ENCODE assay signal across 10 cellular contexts in the genomic region with DNA sequence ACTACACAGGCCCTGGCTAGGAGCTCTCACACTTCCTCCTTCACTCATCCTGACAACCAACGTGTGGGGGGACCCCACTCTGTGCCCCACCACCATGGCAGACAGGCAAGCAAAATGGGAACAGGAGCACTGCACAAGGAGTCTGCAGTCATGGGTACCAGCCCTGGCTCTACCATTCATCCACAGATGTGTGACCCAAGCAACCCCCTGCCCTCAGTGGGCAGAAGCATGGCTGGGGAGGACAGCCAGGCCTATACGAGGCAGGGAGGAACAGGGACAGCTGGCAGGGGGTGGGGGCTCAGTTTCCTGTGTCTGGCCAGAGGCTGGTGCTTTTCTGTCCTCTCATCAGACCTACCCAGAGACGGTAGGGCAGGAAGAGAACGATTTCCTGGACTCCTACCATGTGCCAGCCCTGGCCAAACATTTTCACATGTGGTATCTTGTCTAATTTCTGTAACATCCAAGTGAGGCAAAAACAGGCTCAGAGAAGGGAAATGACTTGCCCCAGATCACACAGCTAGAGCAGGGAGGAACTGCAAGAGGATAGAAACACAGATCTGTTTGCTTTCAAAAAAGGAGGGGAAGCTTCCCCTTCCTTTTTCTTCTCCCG.
DNase-seq lines count a peak whose midpoint lies in the region; ATAC-seq and TF ChIP-seq lines count a peak whose summit lies in the region.
"Had no signal": no experiment of that assay in that cellular context is flagged by ENCODE, and none has a peak within 500 bp of the region (broad histone marks: within the 10 kb centered on the region; RNA-seq: fewer than 3 reads in every experiment).

No MANE protein-coding gene starts in this region.

- peak overlapping the region; percentile 72 for H3K27ac Mint-ChIP-seq in activated CD8-positive, alpha-beta T cell treated with anti-CD3 and anti-CD28 coated beads, Interleukin-2, amount 10 ng/mL, durations not matched to agents 7 days and 5 days
- H3K27ac Mint-ChIP-seq in natural killer cell treated with Interleukin-12 subunit alpha and Interleukin-12 subunit beta and Interleukin-15 and Interleukin-18, amount 100 ng/mL, for 72 hours, result peak overlapping the region; percentile 90 to 94

- H4K20me1 ChIP-seq in DOHH2 (ENCODE audit: control insufficient read depth, insufficient read depth, low read depth, low read length), result no peaks in the 10 kb centered on the region

- H3K27me3 ChIP-seq in DOHH2 (ENCODE audit: control insufficient read depth, low read length), result peaks cover 19% of the 10 kb centered on the region

- peaks cover 47% of the 10 kb centered on the region for H3K4me1 Mint-ChIP-seq in activated CD8-positive, alpha-beta T cell treated with anti-CD3 and anti-CD28 coated beads, Interleukin-2, amount 10 ng/mL, durations not matched to agents 7 days and 5 days (ENCODE audit: low read depth)
- peaks cover 55 to 70% of the 10 kb centered on the region in 2 donors for H3K4me1 Mint-ChIP-seq in natural killer cell treated with Interleukin-12 subunit alpha and Interleukin-12 subunit beta and Interleukin-15 and Interleukin-18, amount 100 ng/mL, for 72 hours (ENCODE audit: low read depth in 2 of 2)

- CTCF ChIA-PET in activated CD8-positive, alpha-beta T cell treated with anti-CD3 and anti-CD28 coated beads, Interleukin-2, amount 10 ng/mL, durations not matched to agents 7 days and 5 days (lab: Charles Lee), result interaction anchor here (1.1 to 3.1 kb wide), 3 partner anchors 14 to 167 kb away, joined by 3 to 8 read pairs (median 8); no protein-coding TSS in a partner anchor

- no peaks in the 10 kb centered on the region for H3K9me3 ChIP-seq in DOHH2 (ENCODE audit: control insufficient read depth, insufficient read depth, low read length)

- no peaks in the 10 kb centered on the region for H3K36me3 Mint-ChIP-seq in activated CD8-positive, alpha-beta T cell treated with anti-CD3 and anti-CD28 coated beads, Interleukin-2, amount 10 ng/mL, durations not matched to agents 7 days and 5 days (ENCODE audit: low read depth)
- no peaks in the 10 kb centered on the region for H3K36me3 Mint-ChIP-seq in natural killer cell treated with Interleukin-12 subunit alpha and Interleukin-12 subunit beta and Interleukin-15 and Interleukin-18, amount 100 ng/mL, for 72 hours

- ATAC-seq in activated CD8-positive, alpha-beta T cell treated with anti-CD3 and anti-CD28 coated beads, Interleukin-2, amount 10 ng/mL, durations not matched to agents 7 days and 5 days, result peak; percentile 25
- ATAC-seq in natural killer cell treated with Interleukin-12 subunit alpha and Interleukin-12 subunit beta and Interleukin-15 and Interleukin-18, amount 100 ng/mL, for 72 hours, result peak; percentile 58 to 76
- ATAC-seq in HG03196 (IDR thresholded peaks at IDR 0.05; ENCODE audit: unreplicated experiment), result no peak

- H3K27me3 Mint-ChIP-seq in activated CD8-positive, alpha-beta T cell treated with anti-CD3 and anti-CD28 coated beads, Interleukin-2, amount 10 ng/mL, durations not matched to agents 7 days and 5 days (ENCODE audit: low read depth), result no peaks in the 10 kb centered on the region
- H3K27me3 Mint-ChIP-seq in natural killer cell treated with Interleukin-12 subunit alpha and Interleukin-12 subunit beta and Interleukin-15 and Interleukin-18, amount 100 ng/mL, for 72 hours, result no peaks in the 10 kb centered on the region

- H3K9me3 Mint-ChIP-seq in activated CD8-positive, alpha-beta T cell treated with anti-CD3 and anti-CD28 coated beads, Interleukin-2, amount 10 ng/mL, durations not matched to agents 7 days and 5 days (ENCODE audit: insufficient read depth), result no peaks in the 10 kb centered on the region
- no peaks in the 10 kb centered on the region for H3K9me3 Mint-ChIP-seq in natural killer cell treated with Interleukin-12 subunit alpha and Interleukin-12 subunit beta and Interleukin-15 and Interleukin-18, amount 100 ng/mL, for 72 hours

- peak overlapping the region; percentile 19; the same call in 1 of the 2 replicates for H3K4me2 ChIP-seq in DOHH2 (ENCODE audit: low read length)

- TF ChIP-seq CTCF in DOHH2 (IDR thresholded peaks at IDR 0.05; ENCODE audit: low read depth, low read length, poor library complexity, severe bottlenecking), result no peak

- 0 out of 2 replicates have a peak overlapping the region, but pooled peaks have one; percentile 15 for H3K27ac ChIP-seq in DOHH2 (ENCODE audit: low read depth, low read length)
- H3K27ac ChIP-seq: epithelial cell of prostate had no signal

- DNase-seq in KG1 (lab: John Stamatoyannopoulos, UW) (peak; percentile 66), NCI-H82 treated with DMSO at 0.1 percent for 48 hours (lab: John Stamatoyannopoulos, UW; ENCODE audit: unreplicated experiment) (no peak), cerebellar cortex (ENCODE audit: low spot score) (no peak)
- DNase-seq in activated CD8-positive, alpha-beta T cell treated with anti-CD3 and anti-CD28 coated beads, Interleukin-2, amount 10 ng/mL, durations not matched to agents 7 days and 5 days, result peak; percentile 39
- no peak for DNase-seq in natural killer cell treated with Interleukin-12 subunit alpha and Interleukin-12 subunit beta and Interleukin-15 and Interleukin-18, amount 100 ng/mL, for 72 hours (ENCODE audit: low spot score)
- DNase-seq: DMS79, T1000 had no signal

- POLR2A ChIA-PET in activated CD8-positive, alpha-beta T cell treated with anti-CD3 and anti-CD28 coated beads, Interleukin-2, amount 10 ng/mL, durations not matched to agents 7 days and 5 days (lab: Charles Lee), result interaction anchor here (1.3 kb wide), 1 partner anchor 57 kb away, joined by 3 read pairs; no protein-coding TSS in a partner anchor

- no peak overlapping the region for H3K4me3 Mint-ChIP-seq in activated CD8-positive, alpha-beta T cell treated with anti-CD3 and anti-CD28 coated beads, Interleukin-2, amount 10 ng/mL, durations not matched to agents 7 days and 5 days
- peak overlapping the region; percentile 57 for H3K4me3 Mint-ChIP-seq in natural killer cell treated with Interleukin-12 subunit alpha and Interleukin-12 subunit beta and Interleukin-15 and Interleukin-18, amount 100 ng/mL, for 72 hours

- no peak overlapping the region for H3K4me3 ChIP-seq in DOHH2 (ENCODE audit: low read length)

- no peaks in the 10 kb centered on the region for H3K79me2 ChIP-seq in DOHH2 (ENCODE audit: control insufficient read depth, low read length)

- no peaks in the 10 kb centered on the region for H3K9me2 ChIP-seq in DOHH2 (replicated peaks; ENCODE audit: control insufficient read depth, low read length)

- no peaks in the 10 kb centered on the region for H3F3A ChIP-seq in DOHH2 (ENCODE audit: control insufficient read depth, insufficient read depth)

- peaks cover 24% of the 10 kb centered on the region for H3K4me1 ChIP-seq in DOHH2 (ENCODE audit: control insufficient read depth, low read length)

- H3K36me3 ChIP-seq in DOHH2 (ENCODE audit: control insufficient read depth, low read length), result no peaks in the 10 kb centered on the region

Comparison
In these comparisons a context has a peak if more than half of its experiments do, and no peak if none do; other contexts are left out.
1. DNase-seq: peak in KG1 (single experiment) and activated CD8-positive, alpha-beta T cell treated with anti-CD3 and anti-CD28 coated beads, Interleukin-2, amount 10 ng/mL, durations not matched to agents 7 days and 5 days (single experiment); none in natural killer cell treated with Interleukin-12 subunit alpha and Interleukin-12 subunit beta and Interleukin-15 and Interleukin-18, amount 100 ng/mL, for 72 hours (single experiment), NCI-H82 treated with DMSO at 0.1 percent for 48 hours (single experiment) and cerebellar cortex (single experiment).